ENCODE assay signal across 20 cellular contexts in the genomic region with DNA sequence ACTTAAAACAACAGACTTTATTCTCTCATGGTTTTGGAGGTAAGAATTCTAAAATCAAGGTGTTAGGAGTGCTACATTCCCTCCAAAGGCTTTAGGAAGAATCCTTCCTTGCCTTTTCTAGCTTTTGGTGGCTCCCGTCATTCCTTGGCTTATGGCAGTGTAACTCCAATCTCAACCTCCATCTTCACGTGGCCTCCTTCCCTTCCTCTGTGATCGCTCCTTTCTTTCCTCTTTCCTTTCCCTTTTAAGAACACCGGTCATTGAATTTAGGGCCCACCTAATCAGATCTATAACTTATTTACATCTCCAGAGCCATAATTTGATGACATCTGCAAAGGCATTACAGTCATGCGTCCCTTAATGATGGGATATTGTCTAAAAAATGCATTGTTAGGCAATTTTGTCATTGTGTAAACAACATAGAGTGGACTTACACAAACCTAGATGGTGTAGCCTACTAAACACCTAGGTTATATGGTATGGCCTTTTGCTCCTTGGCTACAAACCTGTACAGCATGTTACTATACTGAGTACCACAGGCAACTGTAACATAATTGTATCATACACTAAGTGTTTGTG. TPM values are rescaled to one million over a fixed set of nuclear protein-coding genes. Genes with fewer than 3 reads are reported as not detected.
"Had no signal": no experiment of that assay in that cellular context is flagged by ENCODE, and none has a peak within 500 bp of the region (broad histone marks: within the 10 kb centered on the region; RNA-seq: fewer than 3 reads in every experiment).

No MANE protein-coding gene starts in this region.

- DNase-seq: activated CD4-positive, alpha-beta T cell treated with anti-CD3 and anti-CD28 coated beads for 36 hours; activated naive CD4-positive, alpha-beta T cell treated with anti-CD3 and anti-CD28 coated beads, Interleukin-2, amount 10 ng/mL, durations not matched to agents 7 days and 5 days; activated T-cell treated with anti-CD3 and anti-CD28 coated beads for 4 hours; body of pancreas; cortex of kidney; effector memory CD4-positive, alpha-beta T cell; hippocampal formation; mucosa of descending colon; naive thymus-derived CD8-positive, alpha-beta T cell; nucleus accumbens; right cardiac atrium; spleen; stimulated activated CD4-positive, alpha-beta T cell treated with anti-CD3 and anti-CD28 coated beads, Interleukin-1b, Interleukin-23, amount 100 ng/mL, for 48 hours; tibial artery had no signal

- H3K4me1 ChIP-seq: body of pancreas, vagina had no signal

- ATAC-seq: activated CD4-positive, alpha-beta T cell treated with anti-CD3 and anti-CD28 coated beads for 36 hours; body of pancreas; mucosa of descending colon; naive thymus-derived CD8-positive, alpha-beta T cell; right cardiac atrium; stimulated activated memory B cell treated with anti-CD40 and anti-IgM and Interleukin-4, amounts not matched to agents 10 μg/mL and 1 μg/mL and 100 μg/mL, for 72 hours had no signal

- H3K9me3 ChIP-seq: mucosa of descending colon, spleen, tibial artery, vagina had no signal

- H3K27ac ChIP-seq: body of pancreas, spleen, tibial artery, vagina, VCaP had no signal

- H3K4me3 ChIP-seq: body of pancreas, lung, mucosa of descending colon, spleen, tibial artery, vagina had no signal

- H3K36me3 ChIP-seq: spleen, tibial artery, vagina had no signal

- H3K27me3 ChIP-seq: body of pancreas, spleen, tibial artery, vagina had no signal

RNA-seq across cellular contexts. Expression of gene MYPN, which starts 28.3 kb away (rescaled TPM):
- total RNA-seq: activated CD4-positive, alpha-beta T cell treated with anti-CD3 and anti-CD28 coated beads for 36 hours; activated CD8-positive, alpha-beta memory T cell treated with anti-CD3 and anti-CD28 coated beads for 36 hours; activated T-helper 2 cell treated with anti-CD3 and anti-CD28 coated beads, Interferon-gamma antibody, Interleukin-2, Interleukin-4, amounts not matched to agents 10 μg/mL and 5 μg/mL and 100 μg/mL, durations not matched to agents 14 hours and 24 hours and 36 hours; naive thymus-derived CD8-positive, alpha-beta T cell; vagina had no signal
- polyA plus RNA-seq: naive thymus-derived CD8-positive, alpha-beta T cell had no signal
